In the genomic region with DNA sequence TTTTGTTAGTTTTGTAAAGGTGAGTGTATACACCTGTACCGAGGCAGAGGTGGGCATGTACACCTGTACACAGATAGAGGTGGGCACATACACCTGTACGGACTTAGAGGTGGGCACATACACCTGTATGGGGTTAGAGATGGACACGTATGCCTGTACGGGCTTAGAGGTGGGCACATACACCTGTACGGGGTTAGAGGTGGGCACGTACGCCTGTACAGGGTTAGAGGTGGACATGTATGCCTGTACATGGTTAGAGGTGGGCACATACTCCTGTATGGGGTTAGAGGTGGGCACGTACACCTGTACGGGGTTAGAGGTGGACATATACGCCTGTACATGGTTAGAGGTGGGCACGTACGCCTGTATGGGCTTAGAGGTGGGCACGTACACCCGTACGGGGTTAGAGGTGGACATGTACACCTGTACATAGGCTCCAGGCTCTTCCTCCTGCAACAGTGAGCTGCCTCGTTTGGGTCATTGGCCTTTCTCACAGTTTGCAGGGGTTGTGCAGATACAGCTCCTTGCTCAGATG, we compare ENCODE assay signal across 29 cellular contexts.
"Had no signal": no experiment of that assay in that cellular context is flagged by ENCODE, and none has a peak within 500 bp of the region (broad histone marks: within the 10 kb centered on the region; RNA-seq: fewer than 3 reads in every experiment).

No MANE protein-coding gene starts in this region.

- H3K27ac Mint-ChIP-seq: effector memory CD8-positive, alpha-beta T cell; mesothelial cell of epicardium; naive B cell; natural killer cell treated with Interleukin-12 subunit alpha and Interleukin-12 subunit beta and Interleukin-15 and Interleukin-18, amount 100 ng/mL, for 72 hours; progenitor cell of endocrine pancreas; stimulated activated naive CD8-positive, alpha-beta T cell treated with anti-CD3 and anti-CD28 coated beads, Interleukin-15, amount 100 ng/mL, for 72 hours had no signal

- H3K27me3 ChIP-seq: colonic mucosa, hepatocyte, neutrophil had no signal

- H3K4me3 ChIP-seq: colonic mucosa, gastroesophageal sphincter, heart left ventricle, hepatocyte, left lung, mucosa of descending colon, smooth muscle cell, suprapubic skin, transverse colon had no signal

- H3K36me3 Mint-ChIP-seq: mesothelial cell of epicardium; naive B cell; natural killer cell treated with Interleukin-12 subunit alpha and Interleukin-12 subunit beta and Interleukin-15 and Interleukin-18, amount 100 ng/mL, for 72 hours had no signal

- ATAC-seq: effector memory CD8-positive, alpha-beta T cell; gastroesophageal sphincter; heart left ventricle; left lung; mucosa of descending colon; natural killer cell treated with Interleukin-12 subunit alpha and Interleukin-12 subunit beta and Interleukin-15 and Interleukin-18, amount 100 ng/mL, for 72 hours; sciatic nerve; stimulated activated naive CD8-positive, alpha-beta T cell treated with anti-CD3 and anti-CD28 coated beads, Interleukin-15, amount 100 ng/mL, for 72 hours had no signal

- H3K4me1 Mint-ChIP-seq: mesothelial cell of epicardium; naive B cell; stimulated activated naive CD8-positive, alpha-beta T cell treated with anti-CD3 and anti-CD28 coated beads, Interleukin-15, amount 100 ng/mL, for 72 hours had no signal

- H3K9me3 Mint-ChIP-seq: effector memory CD8-positive, alpha-beta T cell; natural killer cell treated with Interleukin-12 subunit alpha and Interleukin-12 subunit beta and Interleukin-15 and Interleukin-18, amount 100 ng/mL, for 72 hours; neural crest cell; stimulated activated naive CD8-positive, alpha-beta T cell treated with anti-CD3 and anti-CD28 coated beads, Interleukin-15, amount 100 ng/mL, for 72 hours had no signal

- H3K4me1 ChIP-seq: colonic mucosa, gastroesophageal sphincter, heart left ventricle, left lung, parathyroid adenoma, suprapubic skin, transverse colon had no signal

- H3K27ac ChIP-seq: colonic mucosa, gastroesophageal sphincter, heart left ventricle, hepatocyte, left lung, neutrophil, parathyroid adenoma, suprapubic skin, transverse colon had no signal

- FAIRE-seq: endometrium, kidney had no signal

- H3K36me3 ChIP-seq: colonic mucosa, gastroesophageal sphincter, heart left ventricle, left lung, neutrophil, suprapubic skin, transverse colon had no signal

- DNase-seq: colonic mucosa; dermis blood vessel endothelial cell; effector memory CD8-positive, alpha-beta T cell; foreskin fibroblast; heart left ventricle; kidney; left lung; mesenchymal stem cell; mucosa of descending colon; naive B cell; stimulated activated CD4-positive, alpha-beta T cell treated with anti-CD3 and anti-CD28 coated beads, Interleukin-12 subunit alpha, Interleukin-12 subunit beta, amount 100 ng/mL, for 4 hours; stimulated activated CD4-positive, alpha-beta T cell treated with anti-CD3 and anti-CD28 coated beads, Interleukin-1b, Interleukin-23, amount 100 ng/mL, for 48 hours; stimulated activated CD4-positive, alpha-beta T cell treated with anti-CD3 and anti-CD28 coated beads, Interleukin-4, amount 100 ng/mL, for 1 hour; stimulated activated CD8-positive, alpha-beta memory T cell treated with anti-CD3 and anti-CD28 coated beads, Interleukin-4, amount 100 ng/mL, for 48 hours; stimulated activated naive CD4-positive, alpha-beta T cell; stimulated activated naive CD8-positive, alpha-beta T cell treated with anti-CD3 and anti-CD28 coated beads, Interleukin-15, amount 100 ng/mL, for 72 hours; transverse colon had no signal

- H3K9me3 ChIP-seq: colonic mucosa, gastroesophageal sphincter, heart left ventricle, left lung, mucosa of descending colon, neutrophil, suprapubic skin, transverse colon had no signal

- H3K4me3 Mint-ChIP-seq: effector memory CD8-positive, alpha-beta T cell; mesothelial cell of epicardium; naive B cell; natural killer cell treated with Interleukin-12 subunit alpha and Interleukin-12 subunit beta and Interleukin-15 and Interleukin-18, amount 100 ng/mL, for 72 hours; neural crest cell; stimulated activated naive CD8-positive, alpha-beta T cell treated with anti-CD3 and anti-CD28 coated beads, Interleukin-15, amount 100 ng/mL, for 72 hours had no signal
